ENCODE assay signal across 24 cellular contexts in genomic region chr17:56322991-56323390, GRCh38.
DNase-seq lines count a peak whose midpoint lies in the region; ATAC-seq and TF ChIP-seq lines count a peak whose summit lies in the region.
"Had no signal": no experiment of that assay in that cellular context is flagged by ENCODE, and none has a peak within 500 bp of the region (broad histone marks: within the 10 kb centered on the region; RNA-seq: fewer than 3 reads in every experiment).

No MANE protein-coding gene starts in this region.

- H3K9me3 ChIP-seq in left ventricle myocardium inferior (replicated peaks), result no peaks in the 10 kb centered on the region
- no peaks in the 10 kb centered on the region for H3K9me3 ChIP-seq in KOPT-K1 (ENCODE audit: insufficient read depth, low read length, poor library complexity, severe bottlenecking)
- no peaks in the 10 kb centered on the region for H3K9me3 ChIP-seq in upper lobe of right lung
- H3K9me3 ChIP-seq: A549; BE2C; BLaER1 treated with 17β-estradiol and CSF1 and Interleukin-3, amounts not matched to agents 10 nM and 100 nM; Caco-2; HAP-1 had no signal

- H3K27ac ChIP-seq in left ventricle myocardium inferior (replicated peaks) (peak overlapping the region; percentile 30), KOPT-K1 (ENCODE audit: low read depth, low read length, poor library complexity, severe bottlenecking) (peak overlapping the region; percentile 93), upper lobe of right lung (no peak overlapping the region)
- H3K27ac ChIP-seq: A549; BLaER1 treated with 17β-estradiol and CSF1 and Interleukin-3, amounts not matched to agents 10 nM and 100 nM had no signal

- ATAC-seq in upper lobe of right lung (peak; percentile 76), GM21619 (IDR thresholded peaks at IDR 0.05; ENCODE audit: unreplicated experiment) (no peak)
- ATAC-seq: A549, GM12878 had no signal

- DNase-seq in left ventricle myocardium inferior, result no peak
- no peak for DNase-seq in cardiac septum (ENCODE audit: low spot score)
- DNase-seq in COLO829 (ENCODE audit: low spot score), result peak; percentile 13
- DNase-seq in upper lobe of right lung, result no peak
- DNase-seq in DMS153 treated with DMSO at 0.1 percent for 48 hours (lab: John Stamatoyannopoulos, UW; ENCODE audit: unreplicated experiment), result no peak
- DNase-seq: 8988T; ACHN; AML-193; BE2C; Caco-2; CD4-positive, alpha-beta T cell; CD8-positive, alpha-beta memory T cell; DMS153; DMS79; EL; GDM1; GOT3; HFFc6 had no signal

- no peak overlapping the region for H3K4me3 ChIP-seq in left ventricle myocardium inferior
- H3K4me3 ChIP-seq in upper lobe of right lung, result no peak overlapping the region
- H3K4me3 ChIP-seq: A549; BLaER1 treated with 17β-estradiol and CSF1 and Interleukin-3, amounts not matched to agents 10 nM and 100 nM; GM12878; HAP-1 had no signal

- intact Hi-C loops in left ventricle myocardium inferior (cut with micrococcal nuclease) (no loop called here), cardiac septum (cut with DNase I) (no loop called here), upper lobe of right lung (cut with DNase I) (no loop called here)

- H3K4me1 ChIP-seq in left ventricle myocardium inferior (peaks cover 13% of the 10 kb centered on the region), upper lobe of right lung (peaks cover 6% of the 10 kb centered on the region)
- H3K4me1 ChIP-seq: A549, BE2C, Caco-2, HAP-1 had no signal

- TF ChIP-seq CTCF in left ventricle myocardium inferior (IDR thresholded peaks at IDR 0.05; ENCODE audit: borderline replicate concordance), result no peak
- no peak for TF ChIP-seq CTCF in upper lobe of right lung (IDR thresholded peaks at IDR 0.05)

- H3K27me3 ChIP-seq in left ventricle myocardium inferior (ENCODE audit: low read depth), result peaks cover 48% of the 10 kb centered on the region
- H3K27me3 ChIP-seq in upper lobe of right lung, result no peaks in the 10 kb centered on the region
- H3K27me3 ChIP-seq: BLaER1 treated with 17β-estradiol and CSF1 and Interleukin-3, amounts not matched to agents 10 nM and 100 nM had no signal

- no peaks in the 10 kb centered on the region for H3K36me3 ChIP-seq in left ventricle myocardium inferior
- H3K36me3 ChIP-seq in KOPT-K1 (ENCODE audit: insufficient read depth, low read length), result no peaks in the 10 kb centered on the region; the same call in 1 of the 2 replicates
- no peaks in the 10 kb centered on the region for H3K36me3 ChIP-seq in upper lobe of right lung
- H3K36me3 ChIP-seq: BE2C; BLaER1 treated with 17β-estradiol and CSF1 and Interleukin-3, amounts not matched to agents 10 nM and 100 nM; HAP-1 had no signal
